Comparison of ENCODE assay signal across 32 cellular contexts in genomic region chr22:36830601-36831000, GRCh38. TPM values are rescaled to one million over a fixed set of nuclear protein-coding genes. Genes with fewer than 3 reads are reported as not detected.
"Had no signal": no experiment of that assay in that cellular context is flagged by ENCODE, and none has a peak within 500 bp of the region (broad histone marks: within the 10 kb centered on the region; RNA-seq: fewer than 3 reads in every experiment).

No MANE protein-coding gene starts in this region.

- H3K9me3 Mint-ChIP-seq: activated CD4-positive, alpha-beta memory T cell treated with anti-CD3 and anti-CD28 coated beads for 36 hours; activated naive CD8-positive, alpha-beta T cell treated with anti-CD3 and anti-CD28 coated beads, Interleukin-2, amount 50 U/mL, for 24 hours; activated T-cell treated with anti-CD3 and anti-CD28 coated beads, Interleukin-2, amount 50 U/mL, for 72 hours; T-helper 1 cell treated with Interleukin-12 subunit alpha and Interleukin-12 subunit beta and Interleukin-4 antibody, amounts not matched to agents 30 μg/mL and 1 μg/mL, for 36 hours had no signal

- H3K36me3 ChIP-seq: ascending aorta, SJSA1 had no signal

- H3K27ac ChIP-seq: ascending aorta, body of pancreas, SJSA1 had no signal

- H3K4me3 Mint-ChIP-seq: activated CD4-positive, alpha-beta memory T cell treated with anti-CD3 and anti-CD28 coated beads for 36 hours; activated naive CD8-positive, alpha-beta T cell treated with anti-CD3 and anti-CD28 coated beads, Interleukin-2, amount 50 U/mL, for 24 hours; activated T-cell treated with anti-CD3 and anti-CD28 coated beads, Interleukin-2, amount 50 U/mL, for 72 hours; T-helper 1 cell treated with Interleukin-12 subunit alpha and Interleukin-12 subunit beta and Interleukin-4 antibody, amounts not matched to agents 30 μg/mL and 1 μg/mL, for 36 hours; WTC11 had no signal

- H3K27ac Mint-ChIP-seq: activated CD4-positive, alpha-beta memory T cell treated with anti-CD3 and anti-CD28 coated beads for 36 hours; activated naive CD8-positive, alpha-beta T cell treated with anti-CD3 and anti-CD28 coated beads, Interleukin-2, amount 50 U/mL, for 24 hours; activated T-cell treated with anti-CD3 and anti-CD28 coated beads, Interleukin-2, amount 50 U/mL, for 72 hours; T-helper 1 cell treated with Interleukin-12 subunit alpha and Interleukin-12 subunit beta and Interleukin-4 antibody, amounts not matched to agents 30 μg/mL and 1 μg/mL, for 36 hours; WTC11 had no signal

- ATAC-seq: activated naive CD8-positive, alpha-beta T cell treated with anti-CD3 and anti-CD28 coated beads, Interleukin-2, amount 50 U/mL, for 24 hours; activated T-cell treated with anti-CD3 and anti-CD28 coated beads, Interleukin-2, amount 50 U/mL, for 72 hours; body of pancreas; SK-N-SH treated with all-trans-retinoic acid at 6 μM for 48 hours; WTC11 had no signal

- H3K9me3 ChIP-seq: ascending aorta, body of pancreas, SJSA1 had no signal

- H3K4me1 ChIP-seq: ascending aorta, body of pancreas, SJSA1 had no signal

- DNase-seq: activated CD4-positive, alpha-beta memory T cell treated with anti-CD3 and anti-CD28 coated beads for 36 hours; activated CD4-positive, alpha-beta T cell treated with anti-CD3 and anti-CD28 coated beads for 48 hours; activated CD4-positive, CD25-positive, alpha-beta regulatory T cell treated with anti-CD3 and anti-CD28 coated beads, Interleukin-2, amount 50 U/mL, for 72 hours; activated CD8-positive, alpha-beta memory T cell treated with anti-CD3 and anti-CD28 coated beads, Interleukin-2, amount 50 U/mL, for 4 hours; activated effector memory CD4-positive, alpha-beta T cell treated with Interleukin-2 at 50 U/mL for 16 hours; activated naive CD4-positive, alpha-beta T cell; activated naive CD8-positive, alpha-beta T cell treated with anti-CD3 and anti-CD28 coated beads, Interleukin-2, amount 50 U/mL, for 24 hours; activated T-cell treated with anti-CD3 and anti-CD28 coated beads, Interleukin-2, amount 50 U/mL, for 72 hours; amniotic stem cell; body of pancreas; cerebellar nuclear complex; IMR-90; KG1; NCI-H1092; NCI-H1436; NCI-H1694 treated with DMSO at 0.1 percent for 48 hours; NCI-H2029 treated with DMSO at 0.1 percent for 48 hours; NCI-H345; NCI-H510A; NCI-H526 treated with DMSO at 0.1 percent for 48 hours; NCI-H82; SHP77; SW 1271; T-helper 9 cell had no signal

- H3K36me3 Mint-ChIP-seq: activated CD4-positive, alpha-beta memory T cell treated with anti-CD3 and anti-CD28 coated beads for 36 hours; WTC11 had no signal

- H3K27me3 ChIP-seq: ascending aorta, body of pancreas had no signal

- H3K4me3 ChIP-seq: ascending aorta, body of pancreas, SJSA1 had no signal

RNA-seq across cellular contexts. Expression of gene PVALB, which starts 13.8 kb away (rescaled TPM):
- total RNA-seq: activated CD4-positive, alpha-beta memory T cell treated with anti-CD3 and anti-CD28 coated beads for 36 hours; activated T-cell treated with anti-CD3 and anti-CD28 coated beads, Interleukin-2, amount 50 U/mL, for 72 hours; ascending aorta; body of pancreas; bronchial epithelial cell; IMR-90; LHCN-M2; M059J; SJSA1 had no signal
- polyA plus RNA-seq: IMR-90 had no signal

RNA-seq across cellular contexts. Expression of gene NCF4, which starts 30.2 kb away (rescaled TPM):
- total RNA-seq: bronchial epithelial cell, IMR-90, LHCN-M2, M059J, SJSA1, WTC11 had no signal
- polyA plus RNA-seq: IMR-90 had no signal
